ENCODE assay signal across 13 cellular contexts in the genomic region with DNA sequence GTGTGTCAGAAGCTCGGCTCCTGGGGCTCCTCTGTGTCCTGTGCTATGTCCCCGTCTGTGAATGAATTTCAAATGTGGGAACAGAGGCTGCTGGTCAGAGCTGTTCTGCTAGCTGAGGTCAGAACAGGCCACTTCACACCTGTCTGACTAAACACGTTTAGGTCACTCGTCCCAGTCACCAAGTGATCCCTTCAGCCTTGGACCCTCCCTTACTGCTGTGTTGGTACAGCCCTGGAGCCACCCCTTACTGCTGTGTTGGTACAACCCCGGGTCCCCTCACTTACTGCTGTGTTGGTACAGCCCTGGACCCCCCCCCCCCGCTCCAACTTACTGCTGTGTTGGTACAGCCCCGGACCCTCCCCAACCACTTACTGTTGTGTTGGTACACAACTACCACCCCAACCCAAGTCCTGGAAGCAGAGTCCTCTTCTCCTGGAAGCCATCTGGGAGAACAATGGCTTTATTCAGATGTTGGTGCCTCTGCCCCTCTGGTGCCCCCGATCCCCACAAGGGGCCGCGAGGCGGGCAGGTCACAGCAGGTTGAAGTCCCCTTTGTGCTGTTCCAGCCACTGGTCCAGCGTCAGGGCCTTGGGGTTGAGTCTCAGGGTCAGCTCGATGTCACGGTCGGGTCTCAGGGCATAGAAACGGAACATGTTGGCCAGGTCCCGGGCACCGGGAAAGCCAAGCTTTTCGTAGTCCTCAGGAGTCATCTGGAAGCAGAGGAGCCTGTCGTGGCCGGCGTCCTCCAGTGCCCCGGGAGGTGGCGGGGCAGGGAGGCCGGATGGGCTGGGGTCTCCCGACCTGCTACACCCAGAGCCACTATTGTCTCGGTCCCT. TPM values are rescaled to one million over a fixed set of nuclear protein-coding genes. Genes with fewer than 3 reads are reported as not detected.
DNase-seq lines count a peak whose midpoint lies in the region; ATAC-seq lines count a peak whose summit lies in the region.
"Had no signal": no experiment of that assay in that cellular context is flagged by ENCODE, and none has a peak within 500 bp of the region (broad histone marks: within the 10 kb centered on the region; RNA-seq: fewer than 3 reads in every experiment).

No MANE protein-coding gene starts in this region.

- no peak for ATAC-seq in activated CD4-positive, CD25-positive, alpha-beta regulatory T cell treated with anti-CD3 and anti-CD28 coated beads, Interleukin-2, amount 50 U/mL, for 24 hours
- ATAC-seq: activated T-cell treated with anti-CD3 and anti-CD28 coated beads, Interleukin-2, amount 50 U/mL, for 4 hours had no signal

- peaks cover 5 to 23% (median 9%) of the 10 kb centered on the region in 3 donors for H3K36me3 Mint-ChIP-seq in immature natural killer cell

- H3K4me3 Mint-ChIP-seq in immature natural killer cell: no peak overlapping the region
- H3K4me3 Mint-ChIP-seq: activated T-cell treated with anti-CD3 and anti-CD28 coated beads, Interleukin-2, amount 50 U/mL, for 4 hours had no signal

- H3K9me3 Mint-ChIP-seq in immature natural killer cell: no peaks in the 10 kb centered on the region
- H3K9me3 Mint-ChIP-seq: activated T-cell treated with anti-CD3 and anti-CD28 coated beads, Interleukin-2, amount 50 U/mL, for 4 hours had no signal

- DNase-seq in stimulated activated CD4-positive, alpha-beta T cell treated with anti-CD3 and anti-CD28 coated beads, Interleukin-15, amount 100 ng/mL, for 24 hours: peak; percentile 15
- DNase-seq in stimulated activated CD4-positive, alpha-beta T cell treated with anti-CD3 and anti-CD28 coated beads, Interleukin-2, amount 100 ng/mL, for 48 hours: no peak
- peak; percentile 8 for DNase-seq in SW480 (ENCODE audit: low spot score)
- DNase-seq in iPS-NIHi7 (ENCODE audit: extremely low spot score): peak; percentile 74
- DNase-seq in superior temporal gyrus (ENCODE audit: extremely low spot score): peak; percentile 24
- DNase-seq in immature natural killer cell: no peak
- no peak for DNase-seq in NCI-H187 (lab: John Stamatoyannopoulos, UW)
- DNase-seq: activated T-cell treated with anti-CD3 and anti-CD28 coated beads, Interleukin-2, amount 50 U/mL, for 4 hours; AML-193; GM23248; NCI-H2081; T-helper 9 cell had no signal

- H3K27me3 Mint-ChIP-seq in immature natural killer cell (ENCODE audit: low read depth in 3 of 3): peaks cover 0 to 15% (median 4%) of the 10 kb centered on the region in 3 donors

- peak overlapping the region in 2 of 6 donors; percentile 11 to 53 for H3K27ac Mint-ChIP-seq in immature natural killer cell

- H3K4me1 Mint-ChIP-seq in immature natural killer cell: peaks cover 34 to 46% of the 10 kb centered on the region in 2 donors

RNA-seq across cellular contexts. Expression of a gene that starts 13.0 kb away (rescaled TPM):
- 10 to 100 TPM; 46.1 to 65.3 (median 60.7) TPM for polyA plus RNA-seq in immature natural killer cell

RNA-seq across cellular contexts. Expression of a gene that starts 14.7 kb away (rescaled TPM):
- 100 to 1,000 TPM; 130 to 225 (median 196) TPM for polyA plus RNA-seq in immature natural killer cell

RNA-seq across cellular contexts. Expression of a gene that starts 35.8 kb away (rescaled TPM):
- 10 to 100 TPM; 32.7 to 42.4 (median 38.7) TPM for polyA plus RNA-seq in immature natural killer cell

RNA-seq across cellular contexts. Expression of a gene that starts 45.1 kb away (rescaled TPM):
- polyA plus RNA-seq in immature natural killer cell: 100 to 1,000 TPM in 1 of 3 donors, 10 to 100 TPM in 2; 37.6 to 112 (median 37.8) TPM

Comparison
In these comparisons a context has a peak if more than half of its experiments do, and no peak if none do; other contexts are left out.
1. DNase-seq: peak in stimulated activated CD4-positive, alpha-beta T cell treated with anti-CD3 and anti-CD28 coated beads, Interleukin-15, amount 100 ng/mL, for 24 hours (single experiment), SW480 (single experiment), iPS-NIHi7 (single experiment) and superior temporal gyrus (single experiment); none in stimulated activated CD4-positive, alpha-beta T cell treated with anti-CD3 and anti-CD28 coated beads, Interleukin-2, amount 100 ng/mL, for 48 hours (0 of 2), immature natural killer cell (0 of 3) and NCI-H187 (0 of 2).